ENCODE assay signal across 26 cellular contexts in the genomic region with DNA sequence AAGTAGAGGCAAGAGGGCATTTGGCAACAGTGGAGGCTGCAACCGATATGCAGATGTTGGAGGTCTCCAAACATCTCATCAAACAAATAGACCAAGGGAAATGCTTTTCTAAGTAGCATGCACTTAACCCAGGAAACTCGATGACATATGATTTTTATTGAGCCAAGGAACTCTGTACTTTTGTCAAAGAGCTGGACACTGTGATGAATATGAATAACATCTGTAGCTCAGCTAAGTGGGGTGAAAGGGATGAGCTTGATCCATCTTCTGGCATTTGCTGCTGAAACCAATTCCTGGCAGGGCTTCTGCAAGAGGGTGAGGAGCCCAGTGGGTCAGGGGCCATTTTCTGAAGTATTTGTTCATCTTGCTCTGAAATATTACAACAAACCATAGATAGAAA.
"Had no signal": no experiment of that assay in that cellular context is flagged by ENCODE, and none has a peak within 500 bp of the region (broad histone marks: within the 10 kb centered on the region; RNA-seq: fewer than 3 reads in every experiment).

No MANE protein-coding gene starts in this region.

- H3K36me3 ChIP-seq: brain microvascular endothelial cell had no signal

- H3K27me3 ChIP-seq: brain microvascular endothelial cell had no signal

- H3K27ac ChIP-seq: brain microvascular endothelial cell, VCaP had no signal

- H3K9ac ChIP-seq: SK-N-SH had no signal

- DNase-seq: activated CD4-positive, alpha-beta memory T cell treated with anti-CD3 and anti-CD28 coated beads for 36 hours; activated CD4-positive, alpha-beta T cell treated with anti-CD3 and anti-CD28 coated beads, Interleukin-2, amount 10 ng/mL, durations not matched to agents 7 days and 5 days; activated CD4-positive, CD25-positive, alpha-beta regulatory T cell; activated CD8-positive, alpha-beta memory T cell treated with anti-CD3 and anti-CD28 coated beads for 24 hours; activated effector memory CD4-positive, alpha-beta T cell treated with anti-CD3 and anti-CD28 coated beads, Interleukin-2, amount 50 U/mL, for 16 hours; activated naive CD4-positive, alpha-beta T cell treated with Interleukin-2 at 50 U/mL for 16 hours; activated naive CD8-positive, alpha-beta T cell treated with anti-CD3 and anti-CD28 coated beads, Interleukin-2, amount 50 U/mL, for 24 hours; activated T-cell treated with anti-CD3 and anti-CD28 coated beads, Interleukin-2, amount 50 U/mL, for 4 hours; brain microvascular endothelial cell; MM.1S; NCI-H1105; NCI-H1436; NCI-H187 treated with DMSO at 0.1 percent for 48 hours; NCI-H2081 treated with DMSO at 0.1 percent for 48 hours; NCI-H2171 treated with DMSO at 0.1 percent for 48 hours; NCI-H226; NCI-H526; NK-92 treated with Interleukin-12 subunit alpha and Interleukin-12 subunit beta, amount 100 ng/mL, for 24 hours; OCI-M1; RPMI8226; SK-N-SH; T-helper 1 cell had no signal

- ATAC-seq: activated naive CD4-positive, alpha-beta T cell treated with anti-CD3 and anti-CD28 coated beads, Interleukin-2, amount 50 U/mL, for 72 hours; activated naive CD8-positive, alpha-beta T cell treated with anti-CD3 and anti-CD28 coated beads, Interleukin-2, amount 50 U/mL, for 24 hours; activated T-cell treated with anti-CD3 and anti-CD28 coated beads, Interleukin-2, amount 50 U/mL, for 4 hours; Panc1; Right ventricle myocardium inferior had no signal
